In the genomic region with DNA sequence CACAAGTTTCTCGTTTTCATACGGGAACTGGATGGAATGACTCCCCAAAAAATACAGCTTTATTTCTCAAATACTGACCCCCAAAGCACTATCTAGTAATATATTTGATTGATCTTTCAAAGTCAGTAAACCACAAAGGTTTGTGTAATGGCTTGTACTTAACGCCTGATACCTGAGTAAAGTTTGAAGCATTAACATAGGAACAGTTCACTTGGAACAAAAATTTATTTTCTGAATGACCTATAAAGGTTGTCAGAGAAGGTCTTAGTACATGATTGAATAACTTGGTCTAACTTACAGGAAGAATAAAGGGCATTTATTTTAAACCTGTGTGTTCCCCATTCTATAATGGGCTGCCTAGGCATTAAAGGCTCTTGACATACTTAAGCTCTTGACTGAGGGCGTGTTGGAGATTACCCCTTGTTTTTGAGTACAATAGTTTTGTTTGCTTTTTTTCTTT, we compare ENCODE assay signal across 8 cellular contexts. TPM values are rescaled to one million over a fixed set of nuclear protein-coding genes. Genes with fewer than 3 reads are reported as not detected.
DNase-seq lines count a peak whose midpoint lies in the region; ATAC-seq and TF ChIP-seq lines count a peak whose summit lies in the region.

No MANE protein-coding gene starts in this region.

- H3K4me1 Mint-ChIP-seq in immature natural killer cell = peaks cover 11 to 12% of the 10 kb centered on the region in 2 donors

- H3K9me3 ChIP-seq in adipocyte (ENCODE audit: control insufficient read depth, low read length) = no peaks in the 10 kb centered on the region

- no peak overlapping the region for H3K4me3 Mint-ChIP-seq in immature natural killer cell

- H3K9me3 Mint-ChIP-seq in immature natural killer cell = peaks cover 0 to 3% (median 0%) of the 10 kb centered on the region in 6 donors

- peak overlapping the region; percentile 93 for H3K27ac ChIP-seq in temporal lobe (ENCODE audit: low read depth, low read length)

- TF ChIP-seq POLR2A in erythroblast (IDR thresholded peaks at IDR 0.05; ENCODE audit: low read length) = no peak

- H3K4me1 ChIP-seq in adipocyte (ENCODE audit: control insufficient read depth, insufficient read depth, low read length) = peaks cover 15% of the 10 kb centered on the region

- H3K36me3 Mint-ChIP-seq in immature natural killer cell = no peaks in the 10 kb centered on the region

- peak overlapping the region in 5 of 6 donors; percentile 31 to 92 (median 57) for H3K27ac Mint-ChIP-seq in immature natural killer cell

- peaks cover 6% of the 10 kb centered on the region in 3 donors for H3K27me3 Mint-ChIP-seq in immature natural killer cell (ENCODE audit: low read depth in 3 of 3)

- no peaks in the 10 kb centered on the region for H3K27me3 ChIP-seq in adipocyte (replicated peaks; ENCODE audit: control insufficient read depth, insufficient read depth, low read length)

- H3K36me3 ChIP-seq in adipocyte (ENCODE audit: control insufficient read depth, insufficient read depth, low read length, severe bottlenecking) = no peaks in the 10 kb centered on the region

- ATAC-seq in HG02571 (IDR thresholded peaks at IDR 0.05; ENCODE audit: unreplicated experiment) (no peak), GM19023 (IDR thresholded peaks at IDR 0.05; ENCODE audit: unreplicated experiment) (no peak)

- H3K9ac ChIP-seq in adipocyte (ENCODE audit: low read length) = peak overlapping the region; percentile 94

- H3K4me3 ChIP-seq in adipocyte (ENCODE audit: low read length) = peak overlapping the region; percentile 93

- DNase-seq in DMS 273 (lab: John Stamatoyannopoulos, UW; ENCODE audit: unreplicated experiment) = peak; percentile 26
- DNase-seq in DMS 273 treated with DMSO at 0.1 percent for 48 hours (lab: John Stamatoyannopoulos, UW) = no peak
- DNase-seq in adipocyte (ENCODE audit: low read depth) = peak; percentile 33
- DNase-seq in immature natural killer cell = peak in 1 of 3 donors; percentile 2
- no peak for DNase-seq in erythroblast (lab: John Stamatoyannopoulos, UW)

RNA-seq across cellular contexts. Expression of a gene that starts 1.4 kb away (rescaled TPM):
- polyA plus RNA-seq in immature natural killer cell = under 1 TPM in 2 of 3 donors, not detected in 1; 0.56 to 0.77 TPM
- 59.0 TPM for total RNA-seq in temporal lobe

Comparison
In these comparisons a context has a peak if more than half of its experiments do, and no peak if none do; other contexts are left out.
1. DNase-seq: peak in DMS 273 (single experiment) and adipocyte (single experiment); none in DMS 273 treated with DMSO at 0.1 percent for 48 hours (single experiment) and erythroblast (0 of 2).